ENCODE assay signal across 8 cellular contexts in genomic region chr16:70298988-70299938, GRCh38. TPM values are rescaled to one million over a fixed set of nuclear protein-coding genes. Genes with fewer than 3 reads are reported as not detected.
DNase-seq lines count a peak whose midpoint lies in the region; ATAC-seq and TF ChIP-seq lines count a peak whose summit lies in the region.

TSS of gene DDX19B (plus strand) at chr16:70299186. CDS start at chr16:70299298, 112 bp downstream.

- in situ Hi-C loops in SK-MEL-5 (cut with HindIII; ENCODE audit: low pct_unique_long_range_greater_than_20kb, low sequenced_read_pairs): no loop called here

- H3K27ac Mint-ChIP-seq in activated naive CD4-positive, alpha-beta T cell treated with anti-CD3 and anti-CD28 coated beads, Interleukin-2, amount 50 U/mL, for 24 hours: peak within 1 kb of the TSS; percentile 97

- TF ChIP-seq CTCF in neutrophil (IDR thresholded peaks at IDR 0.05) (no peak), suprapubic skin (IDR thresholded peaks at IDR 0.05) (no peak)

- no peaks in the 10 kb centered on the region for H3K27me3 Mint-ChIP-seq in activated naive CD4-positive, alpha-beta T cell treated with anti-CD3 and anti-CD28 coated beads, Interleukin-2, amount 50 U/mL, for 24 hours

- H3K27ac ChIP-seq in neutrophil: peak within 1 kb of the TSS; percentile 72
- peak within 1 kb of the TSS; percentile 96 for H3K27ac ChIP-seq in suprapubic skin

- peak within 1 kb of the TSS; percentile 94 for H3K4me3 Mint-ChIP-seq in activated naive CD4-positive, alpha-beta T cell treated with anti-CD3 and anti-CD28 coated beads, Interleukin-2, amount 50 U/mL, for 24 hours

- H3K4me1 Mint-ChIP-seq in activated naive CD4-positive, alpha-beta T cell treated with anti-CD3 and anti-CD28 coated beads, Interleukin-2, amount 50 U/mL, for 24 hours: peaks cover 41% of the 10 kb centered on the region

- DNase-seq in D341Med (ENCODE audit: low spot score): peak; percentile 82
- peak; percentile 77 for DNase-seq in LoVo (ENCODE audit: low spot score)
- peak; percentile 65 for DNase-seq in SK-MEL-5 (ENCODE audit: low read depth, low spot score)
- peak; percentile 77 for DNase-seq in globus pallidus (ENCODE audit: low spot score)
- DNase-seq in suprapubic skin (ENCODE audit: low spot score in 2 of 2): peak; percentile 88

- H3K4me1 ChIP-seq in neutrophil (ENCODE audit: control insufficient read depth in 1 of 2, insufficient read depth in 1 of 2, low read depth in 1 of 2, low read length in 1 of 2): peaks cover 14 to 16% of the 10 kb centered on the region in 2 experiments
- H3K4me1 ChIP-seq in suprapubic skin: peaks cover 15% of the 10 kb centered on the region

- TF ChIP-seq EP300 in suprapubic skin (IDR thresholded peaks at IDR 0.05): no peak

- no peaks in the 10 kb centered on the region for H3K9me3 ChIP-seq in neutrophil
- no peaks in the 10 kb centered on the region for H3K9me3 ChIP-seq in suprapubic skin

- H3K27me3 ChIP-seq in neutrophil (no peaks in the 10 kb centered on the region), suprapubic skin (no peaks in the 10 kb centered on the region)

- H3K4me3 ChIP-seq in neutrophil (ENCODE audit: low read depth in 1 of 2, low read length in 1 of 2) (peak within 1 kb of the TSS; percentile 78 to 84), suprapubic skin (peak within 1 kb of the TSS; percentile 93)

- WGBS in suprapubic skin: 1% methylated on average over 28 of the region's 37 CpGs

- peaks cover 10% of the 10 kb centered on the region for H3K36me3 Mint-ChIP-seq in activated naive CD4-positive, alpha-beta T cell treated with anti-CD3 and anti-CD28 coated beads, Interleukin-2, amount 50 U/mL, for 24 hours

- no peaks in the 10 kb centered on the region for H3K36me3 ChIP-seq in neutrophil
- peaks cover 5% of the 10 kb centered on the region for H3K36me3 ChIP-seq in suprapubic skin

- peak; percentile 61 to 75 for TF ChIP-seq POLR2A in suprapubic skin (IDR thresholded peaks at IDR 0.05)

- peak; percentile 89 for ATAC-seq in GM21723 (IDR thresholded peaks at IDR 0.05; ENCODE audit: unreplicated experiment)

- peaks cover 10% of the 10 kb centered on the region for H3K9me3 Mint-ChIP-seq in activated naive CD4-positive, alpha-beta T cell treated with anti-CD3 and anti-CD28 coated beads, Interleukin-2, amount 50 U/mL, for 24 hours

RNA-seq across cellular contexts. Expression of gene DDX19B, which starts in this region (rescaled TPM):
- total RNA-seq in SK-MEL-5 (2014; rRNA removed; shearing (Covaris generic)): 24.1 and 29.4 TPM in 2 replicates
- polyA plus RNA-seq in SK-MEL-5 (2015; cell fraction: cytosol; rRNA removed): 36.8 and 38.4 TPM in 2 replicates
- 18.1 and 31.4 TPM in 2 replicates for polyA plus RNA-seq in SK-MEL-5 (2015; cell fraction: nucleus; rRNA removed)
- total RNA-seq in suprapubic skin: 10 to 100 TPM; 31.9 to 58.6 (median 43.6) TPM

Comparison
In these comparisons a context has a peak if more than half of its experiments do, and no peak if none do; other contexts are left out.
1. Peak in every context shown above with its lines: DNase-seq, ATAC-seq, H3K4me3 ChIP-seq and H3K27ac ChIP-seq.